ENCODE assay signal across 8 cellular contexts in genomic region chr17:28725166-28725659, GRCh38. TPM values are rescaled to one million over a fixed set of nuclear protein-coding genes. Genes with fewer than 3 reads are reported as not detected.
A peak's percentile ranks its signal among the peaks of the same experiment; 100 is the strongest.
DNase-seq lines count a peak whose midpoint lies in the region; TF ChIP-seq lines count a peak whose summit lies in the region.

No MANE protein-coding gene starts in this region.

- peak overlapping the region in 1 of 2 experiments; percentile 74 for H3K14ac ChIP-seq in mesenchymal stem cell (ENCODE audit: low read length in 2 of 2)

- H3K4me3 ChIP-seq in AG04449 (ENCODE audit: low read depth, low read length): peak overlapping the region; percentile 72
- H3K4me3 ChIP-seq in breast epithelium: peak overlapping the region; percentile 74 to 83 (median 77)
- peak overlapping the region; percentile 61 to 84 for H3K4me3 ChIP-seq in mesenchymal stem cell (ENCODE audit: insufficient read depth in 1 of 2, low read depth in 1 of 2, low read length in 2 of 2)

- intact Hi-C loops in breast epithelium (cut with DNase I; ENCODE audit: low total_unique reads): no loop called here

- H3K79me1 ChIP-seq in mesenchymal stem cell (replicated peaks; ENCODE audit: low read length, poor library complexity, severe bottlenecking): peaks cover 2% of the 10 kb centered on the region

- peaks cover 12 to 15% of the 10 kb centered on the region in 2 donors for H3K4me1 ChIP-seq in breast epithelium
- peaks cover 26% of the 10 kb centered on the region for H3K4me1 ChIP-seq in mesenchymal stem cell (ENCODE audit: control insufficient read depth, insufficient read depth, low read depth, low read length)

- POLR2A ChIA-PET in AG04449 (lab: Yijun Ruan, JAX): interaction anchor here (2.3 to 5.4 kb wide), 3 partner anchors 14 to 227 kb away, joined by 12 to 174 read pairs (median 14); partner anchors contain the start of genes PHF12, PROCA1 and TRAF4

- H3K4me2 ChIP-seq in mesenchymal stem cell (ENCODE audit: low read length, poor library complexity, severe bottlenecking): peak overlapping the region; percentile 96

- H4K8ac ChIP-seq in mesenchymal stem cell (ENCODE audit: low read length): no peak overlapping the region

- in situ Hi-C loops in GM13976 (cut with MboI; ENCODE audit: low sequenced_read_pairs, unreplicated experiment): loop anchor here (25.0 kb wide), 1 partner anchor 387 kb away; no protein-coding TSS in a partner anchor

- peak overlapping the region in 1 of 2 experiments; percentile 37 for H2BK12ac ChIP-seq in mesenchymal stem cell (ENCODE audit: low read length in 2 of 2)

- peak overlapping the region in 1 of 2 experiments; percentile 87 for H3K23ac ChIP-seq in mesenchymal stem cell (ENCODE audit: low read length in 2 of 2)

- peak overlapping the region; percentile 33 for H2AK5ac ChIP-seq in mesenchymal stem cell (ENCODE audit: low read length, severe bottlenecking)

- no peak for TF ChIP-seq POLR2A in breast epithelium (IDR thresholded peaks at IDR 0.05)

- CTCF ChIA-PET in AG04449 (lab: Yijun Ruan, JAX): interaction anchor here (0.6 to 17.0 kb wide), 8 partner anchors 22 to 392 kb away, joined by 3 to 603 read pairs (median 49); partner anchors contain the start of genes PHF12 and TRAF4

- no peaks in the 10 kb centered on the region for H3K27me3 ChIP-seq in breast epithelium
- H3K27me3 ChIP-seq in mesenchymal stem cell (ENCODE audit: control insufficient read depth in 1 of 2, insufficient read depth in 1 of 2, low read length in 2 of 2): no peaks in the 10 kb centered on the region

- H3K18ac ChIP-seq in mesenchymal stem cell (ENCODE audit: low read depth in 1 of 2, low read length in 2 of 2): peak overlapping the region in 1 of 2 experiments; percentile 93

- H2BK120ac ChIP-seq in mesenchymal stem cell (ENCODE audit: low read depth, low read length): peak overlapping the region; percentile 75

- no peak for TF ChIP-seq CTCF in AG04449 (IDR thresholded peaks at IDR 0.05; ENCODE audit: insufficient read depth, low read length, missing control alignments)
- peak; percentile 3 for TF ChIP-seq CTCF in GM13976 (IDR thresholded peaks at IDR 0.05; ENCODE audit: borderline replicate concordance, control extremely low read depth, extremely low read depth, insufficient read depth, missing control alignments)
- TF ChIP-seq CTCF in breast epithelium (IDR thresholded peaks at IDR 0.05): no peak

- DNase-seq in AG04449 (ENCODE audit: low read depth, low spot score) (no peak), GM13976 (ENCODE audit: low spot score) (no peak), OCI-M1 (lab: John Stamatoyannopoulos, UW) (peak; percentile 87), breast epithelium (ENCODE audit: low spot score in 2 of 2) (no peak), mesenchymal stem cell (peak; percentile 86), midbrain (lab: John Stamatoyannopoulos, UW) (no peak), NCI-H1092 treated with DMSO at 0.1 percent for 48 hours (lab: John Stamatoyannopoulos, UW) (no peak)
- no peak for DNase-seq in activated effector memory CD4-positive, alpha-beta T cell treated with anti-CD3 and anti-CD28 coated beads, Interleukin-2, amount 50 U/mL, for 16 hours

- H2BK5ac ChIP-seq in mesenchymal stem cell (ENCODE audit: low read depth, low read length, poor library complexity, severe bottlenecking): no peak overlapping the region

- H3K36me3 ChIP-seq in breast epithelium (no peaks in the 10 kb centered on the region), mesenchymal stem cell (ENCODE audit: control insufficient read depth in 1 of 2, insufficient read depth in 2 of 2, low read depth in 1 of 2, low read length in 2 of 2) (peaks cover 25 to 42% of the 10 kb centered on the region in 2 experiments)

- peak overlapping the region; percentile 92 for H2BK15ac ChIP-seq in mesenchymal stem cell (ENCODE audit: low read depth, poor library complexity, severe bottlenecking)

- H3K27ac ChIP-seq in breast epithelium: peak overlapping the region; percentile 99
- peak overlapping the region; percentile 75 for H3K27ac ChIP-seq in mesenchymal stem cell (ENCODE audit: low read length, poor library complexity, severe bottlenecking)

- no peak overlapping the region for H3K4ac ChIP-seq in mesenchymal stem cell (ENCODE audit: low read depth in 1 of 2, low read length in 2 of 2)

- no peaks in the 10 kb centered on the region for H3K9me3 ChIP-seq in breast epithelium
- H3K9me3 ChIP-seq in mesenchymal stem cell (ENCODE audit: control insufficient read depth, low read length): no peaks in the 10 kb centered on the region

- 7% methylated on average over 17 of the region's 20 CpGs for WGBS in mesenchymal stem cell

- H2AFZ ChIP-seq in mesenchymal stem cell (ENCODE audit: low read depth, low read length): no peak overlapping the region

- peak overlapping the region; percentile 75 for H3K9ac ChIP-seq in mesenchymal stem cell (ENCODE audit: low read length)

- H4K91ac ChIP-seq in mesenchymal stem cell (ENCODE audit: low read length): peak overlapping the region; percentile 94

RNA-seq across cellular contexts. Expression of gene TLCD1, which starts 0.8 kb away (rescaled TPM):
- total RNA-seq in breast epithelium: 1 to 10 TPM; 2.4 to 8.3 (median 3.9) TPM
- polyA plus RNA-seq in mesenchymal stem cell (2013, experiment 1 of 2): 13.0 TPM
- 12.6 TPM for polyA plus RNA-seq in mesenchymal stem cell (2013, experiment 2 of 2)

RNA-seq across cellular contexts. Expression of gene NEK8, which starts 3.4 kb away (rescaled TPM):
- total RNA-seq in breast epithelium: 1 to 10 TPM; 2.9 to 5.3 (median 2.9) TPM
- 2.2 TPM for polyA plus RNA-seq in mesenchymal stem cell (2013, experiment 1 of 2)
- 2.2 TPM for polyA plus RNA-seq in mesenchymal stem cell (2013, experiment 2 of 2)

RNA-seq across cellular contexts. Expression of gene RPL23A, which starts 5.4 kb away (rescaled TPM):
- total RNA-seq in breast epithelium: 100 to 1,000 TPM; 491 to 945 (median 754) TPM
- polyA plus RNA-seq in mesenchymal stem cell (2013, experiment 1 of 2): 2,598 TPM
- polyA plus RNA-seq in mesenchymal stem cell (2013, experiment 2 of 2): 2,575 TPM

RNA-seq across cellular contexts. Expression of gene RAB34, which starts 7.5 kb away (rescaled TPM):
- total RNA-seq in breast epithelium: 100 to 1,000 TPM; 105 to 129 (median 123) TPM
- 121 TPM for polyA plus RNA-seq in mesenchymal stem cell (2013, experiment 1 of 2)
- polyA plus RNA-seq in mesenchymal stem cell (2013, experiment 2 of 2): 126 TPM

RNA-seq across cellular contexts. Expression of gene PROCA1, which starts 13.5 kb away (rescaled TPM):
- 1 to 10 TPM; 1.6 to 2.3 (median 1.6) TPM for total RNA-seq in breast epithelium
- 1.2 TPM for polyA plus RNA-seq in mesenchymal stem cell (2013, experiment 1 of 2)
- polyA plus RNA-seq in mesenchymal stem cell (2013, experiment 2 of 2): 1.4 TPM

Comparison
In these comparisons a context has a peak if more than half of its experiments do, and no peak if none do; other contexts are left out.
1. DNase-seq: peak in OCI-M1 (single experiment) and mesenchymal stem cell (single experiment); none in AG04449 (single experiment), GM13976 (single experiment), breast epithelium (0 of 2), midbrain (single experiment), activated effector memory CD4-positive, alpha-beta T cell treated with anti-CD3 and anti-CD28 coated beads, Interleukin-2, amount 50 U/mL, for 16 hours (single experiment) and NCI-H1092 treated with DMSO at 0.1 percent for 48 hours (single experiment).
2. Peak in every context shown above with its lines, with median percentiles within 50 percentile points of each other: H3K4me3 ChIP-seq.